In genomic region chr5:74679968-74680367, GRCh38 we compare ENCODE assay signal across 23 cellular contexts. TPM values are rescaled to one million over a fixed set of nuclear protein-coding genes. Genes with fewer than 3 reads are reported as not detected.
A peak's percentile ranks its signal among the peaks of the same experiment; 100 is the strongest.
DNase-seq lines count a peak whose midpoint lies in the region; FAIRE-seq and TF ChIP-seq lines count a peak whose summit lies in the region.
"Had no signal": no experiment of that assay in that cellular context is flagged by ENCODE, and none has a peak within 500 bp of the region (broad histone marks: within the 10 kb centered on the region; RNA-seq: fewer than 3 reads in every experiment).

No MANE protein-coding gene starts in this region.

- CTCF ChIA-PET in mammary epithelial cell (lab: Charles Lee; ENCODE audit: low non-redundant PET): interaction anchor here (0.7 kb wide), 1 partner anchor 323 kb away, joined by 3 read pairs; no protein-coding TSS in a partner anchor
- CTCF ChIA-PET in OCI-LY7 (lab: Charles Lee; ENCODE audit: unreplicated experiment): no interaction called here

- H3K4me2 ChIP-seq in mammary epithelial cell (ENCODE audit: insufficient read depth, low read depth, low read length): no peak overlapping the region
- no peak overlapping the region for H3K4me2 ChIP-seq in fibroblast of lung (ENCODE audit: extremely low read depth, insufficient read depth, low read length)
- H3K4me2 ChIP-seq in OCI-LY7 (ENCODE audit: low read length): no peak overlapping the region
- H3K4me2 ChIP-seq: hepatocyte had no signal

- dilution Hi-C loops in mammary epithelial cell (cut with HindIII; ENCODE audit: low sequenced_read_pairs): no loop called here

- TF ChIP-seq CTCF in mammary epithelial cell (conservative IDR thresholded peaks at IDR 0.05 in 1 of 2, IDR thresholded peaks at IDR 0.05 in 1 of 2; ENCODE audit: extremely low read depth in 1 of 2, insufficient read depth in 1 of 2, low read depth in 1 of 2, low read length in 2 of 2) (no peak), breast epithelium (IDR thresholded peaks at IDR 0.05) (no peak), fibroblast of lung (conservative IDR thresholded peaks at IDR 0.05 in 1 of 2, IDR thresholded peaks at IDR 0.05 in 1 of 2; ENCODE audit: low read depth in 1 of 2, low read length in 2 of 2) (peak in 1 of 2 donors; percentile 5), OCI-LY7 (conservative IDR thresholded peaks at IDR 0.05; ENCODE audit: low read length) (no peak)

- H3K9me3 ChIP-seq in mammary epithelial cell (replicated peaks; ENCODE audit: insufficient read depth, low read length): no peaks in the 10 kb centered on the region
- H3K9me3 ChIP-seq in breast epithelium: no peaks in the 10 kb centered on the region
- no peaks in the 10 kb centered on the region for H3K9me3 ChIP-seq in fibroblast of lung (ENCODE audit: control insufficient read depth, insufficient read depth, low read depth, low read length)
- no peaks in the 10 kb centered on the region for H3K9me3 ChIP-seq in OCI-LY7 (ENCODE audit: low read length)

- TF ChIP-seq POLR2A in breast epithelium (IDR thresholded peaks at IDR 0.05): no peak
- TF ChIP-seq POLR2A in GM12891 (IDR thresholded peaks at IDR 0.05; ENCODE audit: low read depth, low read length): no peak

- H3K36me3 ChIP-seq in mammary epithelial cell (ENCODE audit: insufficient read depth, low read length) (no peaks in the 10 kb centered on the region), breast epithelium (no peaks in the 10 kb centered on the region), fibroblast of lung (ENCODE audit: control insufficient read depth, insufficient read depth, low read length) (no peaks in the 10 kb centered on the region), OCI-LY7 (ENCODE audit: insufficient read depth, low read length) (no peaks in the 10 kb centered on the region)
- H3K36me3 ChIP-seq: cardiac muscle cell had no signal

- POLR2A ChIA-PET in OCI-LY7 (lab: Charles Lee): no interaction called here

- no peak for FAIRE-seq in GM12891 (lab: Jason Lieb, UNC)
- FAIRE-seq: islet of Langerhans had no signal

- in situ Hi-C loops in mammary epithelial cell (cut with MboI; ENCODE audit: low sequenced_read_pairs in 2 of 2): loop anchor here in 1 of 2 donors (5.0 kb wide), 1 partner anchor 237 kb away; no protein-coding TSS in a partner anchor

- H3K79me2 ChIP-seq in mammary epithelial cell (ENCODE audit: insufficient read depth, low read length) (no peaks in the 10 kb centered on the region), fibroblast of lung (ENCODE audit: control insufficient read depth, insufficient read depth, low read length) (no peaks in the 10 kb centered on the region), OCI-LY7 (ENCODE audit: insufficient read depth, low read depth, low read length) (no peaks in the 10 kb centered on the region)
- H3K79me2 ChIP-seq: hepatocyte had no signal

- 25% methylated on average over 4 of the region's 4 CpGs for WGBS in mammary epithelial cell (ENCODE audit: low coverage, missing lambda C conversion rate)

- H3K4me1 ChIP-seq in mammary epithelial cell (ENCODE audit: insufficient read depth, low read length) (no peaks in the 10 kb centered on the region), breast epithelium (no peaks in the 10 kb centered on the region), fibroblast of lung (ENCODE audit: control insufficient read depth, extremely low read depth, insufficient read depth, low read length) (no peaks in the 10 kb centered on the region), OCI-LY7 (ENCODE audit: insufficient read depth, low read length, poor library complexity, severe bottlenecking) (peaks cover 13% of the 10 kb centered on the region)

- H4K20me1 ChIP-seq in mammary epithelial cell (ENCODE audit: insufficient read depth, low read length) (no peaks in the 10 kb centered on the region), fibroblast of lung (ENCODE audit: control insufficient read depth, extremely low read depth, insufficient read depth, low read length) (no peaks in the 10 kb centered on the region), OCI-LY7 (ENCODE audit: insufficient read depth, low read length) (no peaks in the 10 kb centered on the region)

- intact Hi-C loops in mammary epithelial cell (cut with micrococcal nuclease): loop anchor here (10.0 kb wide), 1 partner anchor 375 kb away; the partner anchor contains the start of gene GCNT4
- intact Hi-C loops in breast epithelium (cut with DNase I; ENCODE audit: low total_unique reads): no loop called here
- intact Hi-C loops in OCI-LY7 (cut with micrococcal nuclease; ENCODE audit: unreplicated experiment): no loop called here

- H3K4me3 ChIP-seq in mammary epithelial cell (replicated peaks in 1 of 3; ENCODE audit: insufficient read depth in 1 of 3, low read depth in 2 of 3, low read length in 3 of 3) (no peak overlapping the region), breast epithelium (no peak overlapping the region), fibroblast of lung (replicated peaks in 1 of 4; ENCODE audit: control extremely low read depth in 1 of 4, insufficient read depth in 1 of 4, low read depth in 3 of 4, low read length in 4 of 4) (no peak overlapping the region), OCI-LY7 (ENCODE audit: low read depth, low read length, poor library complexity, severe bottlenecking) (no peak overlapping the region)
- H3K4me3 ChIP-seq: cardiac muscle cell, hepatocyte had no signal

- BruUV-seq in mammary epithelial cell (replicated peaks; lab: Mats Ljungman, UMichigan) (no TSS peak), OCI-LY7 (replicated peaks; lab: Mats Ljungman, UMichigan) (no TSS peak)

- DNase-seq in mammary epithelial cell (no peak), breast epithelium (ENCODE audit: low spot score in 2 of 2) (no peak), RKO (ENCODE audit: low spot score) (peak; percentile 13), fibroblast of lung (ENCODE audit: low read depth in 2 of 2) (peak; percentile 20 to 36), hepatic stellate cell (ENCODE audit: low spot score) (no peak), GM12891 (ENCODE audit: insufficient read length, low spot score) (no peak), superior temporal gyrus (ENCODE audit: extremely low spot score) (no peak), OCI-LY7 (ENCODE audit: low spot score) (no peak)
- DNase-seq: activated CD4-positive, alpha-beta T cell treated with anti-CD3 and anti-CD28 coated beads, Interleukin-2, amount 10 ng/mL, durations not matched to agents 7 days and 5 days; activated CD8-positive, alpha-beta memory T cell treated with anti-CD3 and anti-CD28 coated beads, Interleukin-2, amount 50 U/mL, for 48 hours; activated effector memory CD4-positive, alpha-beta T cell treated with Interleukin-2 at 50 U/mL for 16 hours; activated naive CD8-positive, alpha-beta T cell treated with anti-CD3 and anti-CD28 coated beads, Interleukin-2, amount 50 U/mL, for 24 hours; CD4-positive, alpha-beta T cell; Karpas-422; naive B cell; NCI-H524 treated with DMSO at 0.1 percent for 48 hours; right cardiac atrium; stimulated activated CD4-positive, alpha-beta T cell treated with anti-CD3 and anti-CD28 coated beads, Interleukin-15, amount 100 ng/mL, for 24 hours; T-cell had no signal

- H3K9ac ChIP-seq in mammary epithelial cell (ENCODE audit: insufficient read depth, low read length) (no peak overlapping the region), fibroblast of lung (ENCODE audit: insufficient read depth, low read length) (no peak overlapping the region)

- H2AFZ ChIP-seq in mammary epithelial cell (ENCODE audit: low read depth, low read length): peak overlapping the region; percentile 12
- H2AFZ ChIP-seq in fibroblast of lung (ENCODE audit: low read length): no peak overlapping the region
- no peak overlapping the region for H2AFZ ChIP-seq in OCI-LY7 (ENCODE audit: low read length)
- H2AFZ ChIP-seq: hepatocyte had no signal

- no peak overlapping the region for H3K27ac ChIP-seq in mammary epithelial cell (ENCODE audit: insufficient read depth, low read depth, low read length)
- no peak overlapping the region for H3K27ac ChIP-seq in breast epithelium
- no peak overlapping the region for H3K27ac ChIP-seq in fibroblast of lung (ENCODE audit: insufficient read depth, low read length)
- no peak overlapping the region for H3K27ac ChIP-seq in OCI-LY7 (ENCODE audit: low read depth, low read length, poor library complexity, severe bottlenecking)
- H3K27ac ChIP-seq: cardiac muscle cell, hepatocyte, VCaP had no signal

- H3K9me2 ChIP-seq in OCI-LY7 (ENCODE audit: insufficient read depth, low read length): no peaks in the 10 kb centered on the region

- H3K27me3 ChIP-seq in mammary epithelial cell (ENCODE audit: insufficient read depth, low read length) (no peaks in the 10 kb centered on the region), breast epithelium (no peaks in the 10 kb centered on the region), fibroblast of lung (ENCODE audit: control insufficient read depth, insufficient read depth, low read length) (no peaks in the 10 kb centered on the region)
- H3K27me3 ChIP-seq: cardiac muscle cell, hepatocyte had no signal

TF ChIP-seq in GM12891, 5 proteins besides CTCF, POLR2A, EP300 and RAD21:
- no peak for TF ChIP-seq POU2F2 (IDR thresholded peaks at IDR 0.05; ENCODE audit: low read depth, low read length)
- TF ChIP-seq SPI1 (IDR thresholded peaks at IDR 0.05; ENCODE audit: low read depth, low read length): no peak
- no peak for TF ChIP-seq TAF1 (IDR thresholded peaks at IDR 0.05; ENCODE audit: low read depth, low read length)
- no peak for TF ChIP-seq PAX5 (IDR thresholded peaks at IDR 0.05; ENCODE audit: insufficient read depth, low read length, severe bottlenecking)
- no peak for TF ChIP-seq POLR2AphosphoS5 (IDR thresholded peaks at IDR 0.05; ENCODE audit: low read depth, low read length)

RNA-seq across cellular contexts. Expression of gene HEXB, which starts 5.1 kb away (rescaled TPM):
- total RNA-seq in mammary epithelial cell (100 to 1,000 TPM; 101 to 122 TPM), breast epithelium (100 to 1,000 TPM; 123 to 218 (median 145) TPM), fibroblast of lung (214 and 245 TPM in 2 replicates), OCI-LY7 (2022) (35.4 and 36.2 TPM in 2 replicates)
- polyA plus RNA-seq in mammary epithelial cell (81.6 TPM), fibroblast of lung (203 and 254 TPM in 2 replicates)
- polyA minus RNA-seq in mammary epithelial cell (109 TPM), fibroblast of lung (ENCODE audit: low replicate concordance) (28.0 and 30.2 TPM in 2 replicates)
- 194 and 245 TPM in 2 replicates for polyA plus RNA-seq in fibroblast of lung (2012)
- polyA plus RNA-seq in GM12891 (2012; ENCODE audit: low read depth, missing spikeins): 38.1 TPM
- 23.8 and 27.4 TPM in 2 replicates for total RNA-seq in OCI-LY7 (2014; rRNA removed; shearing (Covaris generic))

RNA-seq across cellular contexts. Expression of gene ENC1, which starts 39.4 kb away (rescaled TPM):
- total RNA-seq in mammary epithelial cell (100 to 1,000 TPM in 1 of 2 donors, 10 to 100 TPM in 1; 42.4 to 392 TPM), breast epithelium (10 to 100 TPM in 2 of 3 donors, 1 to 10 TPM in 1; 8.3 to 16.7 (median 13.8) TPM), fibroblast of lung (15.4 and 21.8 TPM in 2 replicates), OCI-LY7 (2022) (11.6 and 12.1 TPM in 2 replicates)
- polyA plus RNA-seq in mammary epithelial cell (41.6 TPM), fibroblast of lung (3.5 and 15.6 TPM in 2 replicates)
- polyA minus RNA-seq in mammary epithelial cell (117 TPM), fibroblast of lung (ENCODE audit: low replicate concordance) (13.3 and 50.6 TPM in 2 replicates)
- polyA plus RNA-seq in fibroblast of lung (2012): 3.3 and 14.0 TPM in 2 replicates
- 9.9 TPM for polyA plus RNA-seq in GM12891 (2012; ENCODE audit: low read depth, missing spikeins)
- total RNA-seq in OCI-LY7 (2014; rRNA removed; shearing (Covaris generic)): 19.4 and 25.9 TPM in 2 replicates

Comparison
In these comparisons a context has a peak if more than half of its experiments do, and no peak if none do; other contexts are left out.
1. DNase-seq: peak in RKO (single experiment) and fibroblast of lung (2 of 2); none in mammary epithelial cell (single experiment), breast epithelium (0 of 2), hepatic stellate cell (single experiment), GM12891 (single experiment), superior temporal gyrus (single experiment) and OCI-LY7 (single experiment).